Comparison of ENCODE assay signal across 22 cellular contexts in genomic region chr13:101612736-101613135, GRCh38.
A peak's percentile ranks its signal among the peaks of the same experiment; 100 is the strongest.
DNase-seq lines count a peak whose midpoint lies in the region; ATAC-seq, FAIRE-seq and TF ChIP-seq lines count a peak whose summit lies in the region.
"Had no signal": no experiment of that assay in that cellular context is flagged by ENCODE, and none has a peak within 500 bp of the region (broad histone marks: within the 10 kb centered on the region; RNA-seq: fewer than 3 reads in every experiment).

No MANE protein-coding gene starts in this region.

- H3K4me2 ChIP-seq in K562 (ENCODE audit: insufficient read depth, low read length) = no peak overlapping the region
- H3K4me2 ChIP-seq: A549 had no signal

- intact Hi-C loops in left cardiac atrium (cut with DNase I) = no loop called here
- intact Hi-C loops in Right ventricle myocardium inferior (cut with DNase I) = no loop called here
- intact Hi-C loops in K562 (cut with micrococcal nuclease) = no loop called here
- intact Hi-C loops in tibial artery (cut with DNase I; ENCODE audit: low total_unique reads) = no loop called here
- intact Hi-C loops in colonic mucosa (cut with DNase I) = no loop called here

- POLR2A ChIA-PET in K562 (lab: Yijun Ruan, JAX) = no interaction called here

- H3K4me3 ChIP-seq in K562 (no peak overlapping the region), tibial artery (no peak overlapping the region), colonic mucosa (no peak overlapping the region)
- H3K4me3 ChIP-seq: A549, GM12878, SJCRH30 had no signal

- H3K27ac Mint-ChIP-seq in mesothelial cell of epicardium = no peak overlapping the region

- no peaks in the 10 kb centered on the region for H3K79me2 ChIP-seq in K562 (ENCODE audit: control insufficient read depth, insufficient read depth, low read length)

- no peak for TF ChIP-seq EP300 in K562 (IDR thresholded peaks at IDR 0.05; ENCODE audit: low read length)

- no peaks in the 10 kb centered on the region for H3K4me1 Mint-ChIP-seq in mesothelial cell of epicardium

- CTCF ChIA-PET in K562 (lab: Yijun Ruan, JAX; ENCODE audit: low intra/inter-chr PET ratio) = no interaction called here

- H3K27me3 ChIP-seq in K562 (ENCODE audit: control insufficient read depth in 2 of 2, insufficient read depth in 2 of 2, low read length in 2 of 2) = no peaks in the 10 kb centered on the region
- no peaks in the 10 kb centered on the region for H3K27me3 ChIP-seq in tibial artery
- H3K27me3 ChIP-seq in colonic mucosa = no peaks in the 10 kb centered on the region
- H3K27me3 ChIP-seq: SJCRH30 had no signal

- ATAC-seq in left cardiac atrium = peak in 1 of 2 donors; percentile 72
- no peak for ATAC-seq in Right ventricle myocardium inferior
- no peak for ATAC-seq in K562
- ATAC-seq: A549, GM12878 had no signal

- H2AFZ ChIP-seq in K562 (ENCODE audit: low read depth, low read length) = no peak overlapping the region

- DNase-seq in left cardiac atrium = peak; percentile 24
- DNase-seq in Right ventricle myocardium inferior (ENCODE audit: missing footprints) = no peak
- peak in 1 of 4 experiments; percentile 8 for DNase-seq in K562 (ENCODE audit: extremely low read depth in 1 of 4, low spot score in 3 of 4)
- peak; percentile 12 for DNase-seq in left kidney (ENCODE audit: low read depth, low spot score)
- DNase-seq in tibial artery = no peak
- DNase-seq in mesenteric fat pad (ENCODE audit: low spot score) = no peak
- DNase-seq in mesothelial cell of epicardium (ENCODE audit: low spot score in 2 of 2, unreplicated experiment in 2 of 2) = no peak
- no peak for DNase-seq in colonic mucosa
- DNase-seq: C1 segment of cervical spinal cord, DND-41, GDM1, KBM-7, MV-4-11, NCI-H1417 treated with DMSO at 0.1 percent for 48 hours, NCI-H2081 treated with DMSO at 0.1 percent for 48 hours, NCI-H226, NCI-H524 treated with DMSO at 0.1 percent for 48 hours, RPMI8226 had no signal

- no peak for FAIRE-seq in K562 (lab: Jason Lieb, UNC)
- FAIRE-seq: A549, GM12878, GM18507 had no signal

- H3K4me1 ChIP-seq in K562 (replicated peaks in 1 of 2; ENCODE audit: control insufficient read depth in 2 of 2, insufficient read depth in 2 of 2, low read length in 2 of 2) = no peaks in the 10 kb centered on the region
- H3K4me1 ChIP-seq in tibial artery = peaks cover 0 to 17% (median 6%) of the 10 kb centered on the region in 4 donors
- no peaks in the 10 kb centered on the region for H3K4me1 ChIP-seq in colonic mucosa
- H3K4me1 ChIP-seq: A549, SJCRH30 had no signal

- no peaks in the 10 kb centered on the region for H3K9me1 ChIP-seq in K562 (ENCODE audit: control insufficient read depth, insufficient read depth, low read length)

- no TSS peak for BruUV-seq in K562 (replicated peaks; lab: Mats Ljungman, UMichigan)

- WGBS in K562 (ENCODE audit: insufficient coverage, low coverage, missing lambda C conversion rate) = 3% methylated on average over 7 of the region's 7 CpGs

- no peak for TF ChIP-seq CTCF in K562 (IDR thresholded peaks at IDR 0.05 in 2 of 3, conservative IDR thresholded peaks at IDR 0.05 in 1 of 3; ENCODE audit: insufficient read depth in 2 of 3, low read depth in 1 of 3, low read length in 3 of 3)
- TF ChIP-seq CTCF in tibial artery (IDR thresholded peaks at IDR 0.05) = no peak
- no peak for TF ChIP-seq CTCF in mesothelial cell of epicardium (IDR thresholded peaks at IDR 0.05; ENCODE audit: unreplicated experiment)
- no peak for TF ChIP-seq CTCF in colonic mucosa (IDR thresholded peaks at IDR 0.05)

- TF ChIP-seq RAD21 in K562 (CRISPR knock-in tag; conservative IDR thresholded peaks at IDR 0.05 in 1 of 2, IDR thresholded peaks at IDR 0.05 in 1 of 2) = no peak

- H3K27ac ChIP-seq in K562 (ENCODE audit: extremely low read depth, low read depth, low read length) (no peak overlapping the region), tibial artery (peak overlapping the region; percentile 15 to 38), colonic mucosa (no peak overlapping the region)
- H3K27ac ChIP-seq: A549, SJCRH30 had no signal

- H3K9me3 Mint-ChIP-seq in mesothelial cell of epicardium = peaks cover 2% of the 10 kb centered on the region

- in situ Hi-C loops in K562 (cut with MboI) = no loop called here

- H3K4me3 Mint-ChIP-seq in mesothelial cell of epicardium = no peak overlapping the region

- peaks cover 11% of the 10 kb centered on the region for H3K27me3 Mint-ChIP-seq in mesothelial cell of epicardium (ENCODE audit: low read depth)

- TF ChIP-seq POLR2A in K562 (conservative IDR thresholded peaks at IDR 0.05) = no peak

- no peaks in the 10 kb centered on the region for H3K36me3 ChIP-seq in K562 (ENCODE audit: control insufficient read depth, insufficient read depth, low read length)
- H3K36me3 ChIP-seq in tibial artery = no peaks in the 10 kb centered on the region
- no peaks in the 10 kb centered on the region for H3K36me3 ChIP-seq in colonic mucosa
- H3K36me3 ChIP-seq: SJCRH30 had no signal

- H3K9me3 ChIP-seq in K562 (replicated peaks; ENCODE audit: control insufficient read depth, insufficient read depth, low read depth, low read length) (no peaks in the 10 kb centered on the region), tibial artery (no peaks in the 10 kb centered on the region), colonic mucosa (no peaks in the 10 kb centered on the region)
- H3K9me3 ChIP-seq: A549, SJCRH30 had no signal

- no peaks in the 10 kb centered on the region for H3K36me3 Mint-ChIP-seq in mesothelial cell of epicardium

- H3K9ac ChIP-seq in K562 (ENCODE audit: insufficient read depth in 1 of 2, low read depth in 2 of 2, low read length in 2 of 2) (no peak overlapping the region), colonic mucosa (ENCODE audit: low read depth in 2 of 2, low read length in 2 of 2) (no peak overlapping the region)

- no peaks in the 10 kb centered on the region for H4K20me1 ChIP-seq in K562 (replicated peaks; ENCODE audit: control insufficient read depth, insufficient read depth, low read length)

TF ChIP-seq in K562, 482 proteins besides CTCF, POLR2A, EP300 and RAD21:
- no peak for TF ChIP-seq SRF (CRISPR knock-in tag; IDR thresholded peaks at IDR 0.05)
- TF ChIP-seq TCF3 (CRISPR knock-in tag; IDR thresholded peaks at IDR 0.05) = peak; percentile 36; the same call in 1 of the 2 replicates
TF ChIP-seq in K562: peak in this region for 1.

Comparison
In these comparisons a context has a peak if more than half of its experiments do, and no peak if none do; other contexts are left out.
1. DNase-seq: peak in left cardiac atrium (single experiment) and left kidney (single experiment); none in Right ventricle myocardium inferior (single experiment), tibial artery (0 of 2), mesenteric fat pad (single experiment), mesothelial cell of epicardium (0 of 2) and colonic mucosa (single experiment).
2. H3K27ac ChIP-seq: peak in tibial artery (2 of 2); none in K562 (single experiment) and colonic mucosa (single experiment).